Comparison of ENCODE assay signal across 19 cellular contexts in the genomic region with DNA sequence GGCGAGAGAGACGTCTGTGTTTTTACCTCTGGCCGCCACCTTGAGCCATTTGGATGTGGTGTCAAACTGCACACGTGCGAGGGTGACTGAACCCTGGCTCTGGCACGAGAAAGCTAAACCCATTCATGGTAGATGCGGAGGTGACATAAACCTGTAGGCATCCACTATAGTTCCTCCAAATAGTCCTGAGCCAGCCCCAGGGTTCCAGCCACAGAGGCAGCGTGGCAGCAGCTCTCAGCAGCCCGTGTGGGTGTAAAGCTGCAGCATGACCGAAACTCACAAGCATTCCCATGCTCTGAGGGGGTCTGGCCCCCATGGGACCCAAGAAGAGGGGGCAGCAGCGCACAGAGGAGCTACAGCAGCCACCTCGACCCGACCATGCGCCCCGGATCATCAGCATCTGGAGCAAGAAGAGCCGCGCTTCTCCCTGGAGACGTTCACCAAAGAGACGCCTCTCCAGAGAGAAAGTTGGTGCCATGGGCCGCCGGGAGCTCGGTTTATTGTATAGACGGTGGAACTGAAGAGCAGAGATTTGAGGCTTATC.
"Had no signal": no experiment of that assay in that cellular context is flagged by ENCODE, and none has a peak within 500 bp of the region (broad histone marks: within the 10 kb centered on the region; RNA-seq: fewer than 3 reads in every experiment).

No MANE protein-coding gene starts in this region.

- H3K36me3 ChIP-seq: left lung, neutrophil, SJCRH30, thyroid gland had no signal

- DNase-seq: activated CD4-positive, alpha-beta memory T cell treated with anti-CD3 and anti-CD28 coated beads, Interleukin-2, amount 10 ng/mL, durations not matched to agents 7 days and 5 days; activated CD4-positive, alpha-beta T cell treated with anti-CD3 and anti-CD28 coated beads for 48 hours; activated CD4-positive, CD25-positive, alpha-beta regulatory T cell; activated gamma-delta T cell; dermis blood vessel endothelial cell; foreskin keratinocyte; hippocampal formation; left lung; mesenchymal stem cell; naive thymus-derived CD4-positive, alpha-beta T cell; SJCRH30; stimulated activated CD4-positive, alpha-beta T cell treated with anti-CD3 and anti-CD28 coated beads, Interleukin-12 subunit alpha, Interleukin-12 subunit beta, amount 100 ng/mL, for 4 hours; stimulated activated CD4-positive, alpha-beta T cell treated with anti-CD3 and anti-CD28 coated beads, Interleukin-1b, Interleukin-23, amount 100 ng/mL, for 48 hours; stimulated activated CD8-positive, alpha-beta memory T cell treated with anti-CD3 and anti-CD28 coated beads, Interleukin-4, amount 100 ng/mL, for 48 hours; stimulated activated naive CD4-positive, alpha-beta T cell; T1000; thyroid gland had no signal

- H3K4me3 ChIP-seq: left lung, SJCRH30, thyroid gland had no signal

- H3K27me3 ChIP-seq: foreskin keratinocyte, neutrophil, SJCRH30, thyroid gland had no signal

- H3K4me1 ChIP-seq: foreskin keratinocyte, left lung, SJCRH30, thyroid gland had no signal

- H3K9me3 ChIP-seq: left lung, neutrophil, SJCRH30, thyroid gland had no signal

- ATAC-seq: foreskin keratinocyte; left lung; naive thymus-derived CD4-positive, alpha-beta T cell had no signal

- H3K27ac ChIP-seq: epithelial cell of prostate, foreskin keratinocyte, left lung, neutrophil, SJCRH30, thyroid gland had no signal
